ENCODE assay signal across 8 cellular contexts in the genomic region with DNA sequence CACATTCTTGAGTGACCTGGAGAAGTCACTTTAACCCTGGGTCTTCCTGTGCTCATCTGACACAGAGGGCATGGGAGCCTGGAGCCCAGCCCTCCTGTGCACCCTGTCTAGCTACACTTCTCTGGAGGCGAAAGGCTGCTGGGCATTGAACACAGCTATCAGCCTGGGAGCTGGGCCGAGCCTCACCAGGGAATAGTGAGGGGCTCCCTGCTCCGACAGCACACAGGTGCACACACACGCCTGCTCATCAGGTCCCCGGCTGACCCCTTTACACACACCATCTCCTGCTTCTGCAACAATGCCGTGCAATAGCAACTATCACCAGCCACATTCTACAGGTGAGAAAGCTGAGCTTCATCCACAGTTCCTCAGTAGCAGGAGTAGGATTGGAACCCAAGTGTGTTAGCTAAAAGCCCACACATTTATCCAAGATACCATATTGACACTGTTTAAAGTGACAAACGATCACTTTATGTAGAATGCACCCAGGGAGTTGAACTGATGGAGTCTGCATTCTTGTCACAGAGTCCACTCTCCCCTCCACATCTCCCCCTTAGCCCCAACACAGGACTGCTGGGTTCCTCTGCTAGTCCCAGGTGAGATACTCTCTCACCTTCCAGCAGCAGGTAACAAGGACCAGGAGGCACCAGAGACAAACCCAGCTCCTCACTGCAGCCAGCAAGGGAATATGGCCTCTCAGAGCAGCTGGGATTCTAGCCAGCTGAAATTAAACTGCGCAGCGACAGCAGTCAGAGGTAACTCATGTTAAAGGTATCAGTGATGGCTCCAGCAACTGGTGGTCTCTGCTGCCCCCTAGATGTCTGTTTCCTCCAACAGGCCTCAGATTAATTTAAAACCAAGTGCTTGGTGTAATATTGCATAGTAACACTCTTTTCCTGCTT. TPM values are rescaled to one million over a fixed set of nuclear protein-coding genes. Genes with fewer than 3 reads are reported as not detected.
A peak's percentile ranks its signal among the peaks of the same experiment; 100 is the strongest.
DNase-seq lines count a peak whose midpoint lies in the region; ATAC-seq, FAIRE-seq and TF ChIP-seq lines count a peak whose summit lies in the region.

No MANE protein-coding gene starts in this region.

- H3K9ac ChIP-seq in H9 (ENCODE audit: extremely low read depth, insufficient read length, low read length) (no peak overlapping the region), H1 (replicated peaks in 1 of 4; ENCODE audit: extremely low read depth in 1 of 4, low read depth in 3 of 4, low read length in 3 of 4) (no peak overlapping the region)

- no peaks in the 10 kb centered on the region for H3K4me1 ChIP-seq in H9 (ENCODE audit: insufficient read depth, low read length)
- no peaks in the 10 kb centered on the region for H3K4me1 ChIP-seq in H1 (replicated peaks in 1 of 4; ENCODE audit: control insufficient read depth in 3 of 4, insufficient read depth in 4 of 4, low read length in 3 of 4)
- no peaks in the 10 kb centered on the region for H3K4me1 ChIP-seq in thyroid gland

- H3K27ac Mint-ChIP-seq in H9: no peak overlapping the region
- no peak overlapping the region for H3K27ac Mint-ChIP-seq in naive thymus-derived CD8-positive, alpha-beta T cell

- no peak overlapping the region for H3K14ac ChIP-seq in H9 (ENCODE audit: insufficient read depth, low read length)
- no peak overlapping the region for H3K14ac ChIP-seq in H1 (ENCODE audit: insufficient read length)

- no peak overlapping the region for H2BK20ac ChIP-seq in H9 (ENCODE audit: low read depth, low read length, poor library complexity, severe bottlenecking)
- no peak overlapping the region for H2BK20ac ChIP-seq in H1 (ENCODE audit: low read length)

- H4K91ac ChIP-seq in H9 (ENCODE audit: insufficient read length, low read depth, low read length) (no peak overlapping the region), H1 (replicated peaks; ENCODE audit: insufficient read length, low read length) (no peak overlapping the region)

- TF ChIP-seq POLR2A in H1 (IDR thresholded peaks at IDR 0.05; ENCODE audit: control extremely low read depth in 1 of 2, low read depth in 2 of 2, low read length in 2 of 2) (no peak), thyroid gland (IDR thresholded peaks at IDR 0.05) (no peak)

- H4K20me1 ChIP-seq in H9 (ENCODE audit: control insufficient read depth, insufficient read depth, insufficient read length) (no peaks in the 10 kb centered on the region), H1 (replicated peaks in 1 of 2; ENCODE audit: control insufficient read depth in 1 of 2, insufficient read depth in 2 of 2, low read length in 2 of 2) (no peaks in the 10 kb centered on the region)

- H3K9me3 ChIP-seq in H9 (ENCODE audit: control insufficient read depth, low read depth, low read length): no peaks in the 10 kb centered on the region
- no peaks in the 10 kb centered on the region for H3K9me3 ChIP-seq in H1 (ENCODE audit: insufficient read depth in 2 of 2, low read depth in 1 of 2, low read length in 1 of 2)
- no peaks in the 10 kb centered on the region for H3K9me3 ChIP-seq in thyroid gland

- no peaks in the 10 kb centered on the region for H3K36me3 ChIP-seq in H1 (ENCODE audit: control insufficient read depth in 2 of 4, insufficient read depth in 4 of 4, low read length in 3 of 4)
- no peaks in the 10 kb centered on the region for H3K36me3 ChIP-seq in thyroid gland

- H4K5ac ChIP-seq in H9 (ENCODE audit: insufficient read length, low read depth, low read length) (no peak overlapping the region), H1 (ENCODE audit: insufficient read length, low read depth, low read length) (no peak overlapping the region)

- H2AK5ac ChIP-seq in H9 (ENCODE audit: insufficient read length, low read length) (no peak overlapping the region), H1 (ENCODE audit: low read depth, low read length) (no peak overlapping the region)

- H3K27me3 ChIP-seq in H9 (ENCODE audit: insufficient read depth, low read length) (no peaks in the 10 kb centered on the region), H1 (replicated peaks in 1 of 4; ENCODE audit: control insufficient read depth in 3 of 4, extremely low read depth in 1 of 4, insufficient read depth in 3 of 4, low read length in 3 of 4) (no peaks in the 10 kb centered on the region), thyroid gland (no peaks in the 10 kb centered on the region)

- no CpG with 5 or more reads among the region's 9 CpGs for WGBS in H9 (ENCODE audit: extremely low coverage, insufficient read length, low lambda C conversion rate)
- 71% methylated on average over 9 of the region's 9 CpGs; no CpG with 5 or more reads in 1 of the 2 experiments for WGBS in H1 (ENCODE audit: extremely low coverage in 1 of 2, insufficient coverage in 1 of 2, insufficient read length in 1 of 2, insufficient replicate concordance in 2 of 2, low coverage in 1 of 2, low lambda C conversion rate in 2 of 2, missing lambda C conversion rate in 1 of 2), 2 experiments
- 37 to 68% methylated on average over 4 to 9 of the region's 9 CpGs for WGBS in thyroid gland, 2 donors

- TF ChIP-seq CTCF in C4-2B (conservative IDR thresholded peaks at IDR 0.05) (peak; percentile 79), H9 (conservative IDR thresholded peaks at IDR 0.05) (peak; percentile 89), H1 (IDR thresholded peaks at IDR 0.05; ENCODE audit: control extremely low read depth in 1 of 3, insufficient read depth in 1 of 3, low read depth in 1 of 3, low read length in 3 of 3) (peak; percentile 48 to 89 (median 87)), thyroid gland (IDR thresholded peaks at IDR 0.05) (peak in 5 of 6 experiments; percentile 31 to 87 (median 67))

- no peak overlapping the region for H2AFZ ChIP-seq in H9 (ENCODE audit: low read length)
- H2AFZ ChIP-seq in H1 (ENCODE audit: low read length): peak overlapping the region; percentile 97

- CTCF ChIA-PET in H1 (lab: Charles Lee; ENCODE audit: partially characterized antibody): interaction anchor here (0.7 to 4.6 kb wide), 70 partner anchors 9 to 892 kb away, joined by 3 to 60 read pairs (median 4); a partner anchor contains a TSS

- H3K23ac ChIP-seq in H9 (ENCODE audit: insufficient read length, low read depth, low read length): no peak overlapping the region
- no peak overlapping the region for H3K23ac ChIP-seq in H1 (ENCODE audit: insufficient read length)

- H2BK12ac ChIP-seq in H9 (ENCODE audit: insufficient read length, low read depth, low read length) (no peak overlapping the region), H1 (ENCODE audit: low read depth, low read length) (no peak overlapping the region)

- H3K4me3 ChIP-seq in H1 (ENCODE audit: extremely low read depth in 1 of 4, insufficient read depth in 2 of 4, low read depth in 3 of 4, low read length in 4 of 4): no peak overlapping the region
- no peak overlapping the region for H3K4me3 ChIP-seq in thyroid gland (replicated peaks in 1 of 3)

- no peak for TF ChIP-seq EP300 in H1 (IDR thresholded peaks at IDR 0.05; ENCODE audit: borderline replicate concordance in 1 of 2, low read depth in 2 of 2, low read length in 2 of 2)

- no peak overlapping the region for H3K4ac ChIP-seq in H9 (ENCODE audit: low read depth, low read length)
- no peak overlapping the region for H3K4ac ChIP-seq in H1 (replicated peaks; ENCODE audit: insufficient read length, low read depth, low read length)

- peaks cover 12% of the 10 kb centered on the region for H3K27me3 Mint-ChIP-seq in H9 (ENCODE audit: low read depth)
- H3K27me3 Mint-ChIP-seq in naive thymus-derived CD8-positive, alpha-beta T cell: peaks cover 0 to 21% (median 5%) of the 10 kb centered on the region in 5 donors

- POLR2A ChIA-PET in H1 (lab: Charles Lee; ENCODE audit: partially characterized antibody): interaction anchor here (1.4 kb wide), 1 partner anchor 13 kb away, joined by 3 read pairs; no protein-coding TSS in a partner anchor
- POLR2A ChIA-PET in naive thymus-derived CD8-positive, alpha-beta T cell (lab: Charles Lee): no interaction called here

- no peak overlapping the region for H2BK120ac ChIP-seq in H9 (ENCODE audit: low read depth, low read length, poor library complexity, severe bottlenecking)
- H2BK120ac ChIP-seq in H1 (replicated peaks; ENCODE audit: low read depth, low read length): no peak overlapping the region

- peak; percentile 68 for DNase-seq in H9
- DNase-seq in NCI-H345 (lab: John Stamatoyannopoulos, UW): peak; percentile 78
- DNase-seq in activated CD4-positive, alpha-beta T cell treated with anti-CD3 and anti-CD28 coated beads, Interleukin-2, amount 50 U/mL, for 48 hours: peak; percentile 56 to 63
- DNase-seq in H1 (ENCODE audit: low read depth in 1 of 2, low spot score in 2 of 2): peak in 1 of 2 experiments; percentile 78
- DNase-seq in naive thymus-derived CD8-positive, alpha-beta T cell: peak; percentile 41 to 80 (median 60)
- peak; percentile 79 to 80 for DNase-seq in thyroid gland

- intact Hi-C loops in thyroid gland (cut with DNase I): loop anchor here (10.0 kb wide), 1 partner anchor 549 kb away; no protein-coding TSS in a partner anchor

- H2BK15ac ChIP-seq in H9 (ENCODE audit: low read depth, low read length) (no peak overlapping the region), H1 (ENCODE audit: low read length) (no peak overlapping the region)

- H3T11ph ChIP-seq in H9 (ENCODE audit: low read length): no peak overlapping the region

- peak; percentile 70 for FAIRE-seq in H1 (lab: Jason Lieb, UNC)

- H3K56ac ChIP-seq in H9 (ENCODE audit: insufficient read length, low read depth, low read length) (no peak overlapping the region), H1 (replicated peaks; ENCODE audit: insufficient read length, low read depth, low read length) (no peak overlapping the region)

- H3K79me1 ChIP-seq in H9 (ENCODE audit: insufficient read depth, low read depth, low read length, poor library complexity, severe bottlenecking) (no peaks in the 10 kb centered on the region), H1 (ENCODE audit: low read depth, low read length) (no peaks in the 10 kb centered on the region)

- H3K9me3 Mint-ChIP-seq in H9: peaks cover 0 to 4% of the 10 kb centered on the region in 2 experiments; a peak in 2 of 5 replicates
- H3K9me3 Mint-ChIP-seq in naive thymus-derived CD8-positive, alpha-beta T cell: peaks cover 0 to 10% (median 0%) of the 10 kb centered on the region in 9 donors

- H4K8ac ChIP-seq in H9 (replicated peaks; ENCODE audit: insufficient read length, low read depth, low read length) (no peak overlapping the region), H1 (ENCODE audit: extremely low read depth, insufficient read depth, low read length) (no peak overlapping the region)

- H3K18ac ChIP-seq in H9 (ENCODE audit: insufficient read length, low read depth, low read length): no peak overlapping the region
- no peak overlapping the region for H3K18ac ChIP-seq in H1 (ENCODE audit: extremely low read depth, low read length)

- H3K4me2 ChIP-seq in H9 (ENCODE audit: insufficient read depth, insufficient read length, low read length) (no peak overlapping the region), H1 (ENCODE audit: insufficient read depth in 1 of 2, low read depth in 2 of 2, low read length in 2 of 2) (no peak overlapping the region)

- H3K4me1 Mint-ChIP-seq in H9: peaks cover 0 to 2% of the 10 kb centered on the region in 2 experiments; a peak in 1 of 4 replicates
- peaks cover 0 to 3% (median 1%) of the 10 kb centered on the region in 4 donors for H3K4me1 Mint-ChIP-seq in naive thymus-derived CD8-positive, alpha-beta T cell

- H2BK5ac ChIP-seq in H9 (ENCODE audit: insufficient read length, low read length) (no peak overlapping the region), H1 (ENCODE audit: low read depth, low read length) (no peak overlapping the region)

- peak; percentile 97 to 98 for TF ChIP-seq RAD21 in H1 (IDR thresholded peaks at IDR 0.05 in 1 of 2, conservative IDR thresholded peaks at IDR 0.05 in 1 of 2; ENCODE audit: low read depth in 2 of 2, low read length in 2 of 2)

- H3K23me2 ChIP-seq in H9 (ENCODE audit: insufficient read length, low read depth, low read length, poor library complexity, severe bottlenecking) (no peaks in the 10 kb centered on the region), H1 (ENCODE audit: low read depth, low read length) (no peaks in the 10 kb centered on the region)

- H3K4me3 Mint-ChIP-seq in H9: no peak overlapping the region
- no peak overlapping the region for H3K4me3 Mint-ChIP-seq in naive thymus-derived CD8-positive, alpha-beta T cell

- no peaks in the 10 kb centered on the region; a peak in 1 of 7 replicates for H3K36me3 Mint-ChIP-seq in H9 (ENCODE audit: insufficient read depth in 1 of 3, low read depth in 3 of 3)
- H3K36me3 Mint-ChIP-seq in naive thymus-derived CD8-positive, alpha-beta T cell: peaks cover 0 to 6% (median 0%) of the 10 kb centered on the region in 3 donors

- ATAC-seq in naive thymus-derived CD8-positive, alpha-beta T cell: peak; percentile 79 to 84
- ATAC-seq in HG03095 (IDR thresholded peaks at IDR 0.05; ENCODE audit: unreplicated experiment): no peak

- H3K79me2 ChIP-seq in H9 (ENCODE audit: insufficient read depth, low read length) (no peaks in the 10 kb centered on the region), H1 (ENCODE audit: control insufficient read depth in 1 of 2, insufficient read depth in 2 of 2, low read length in 2 of 2) (no peaks in the 10 kb centered on the region)

- H3K27ac ChIP-seq in C4-2B (no peak overlapping the region), H9 (ENCODE audit: insufficient read length, low read depth, low read length) (no peak overlapping the region), H1 (ENCODE audit: low read depth, low read length) (no peak overlapping the region), thyroid gland (no peak overlapping the region)

RNA-seq across cellular contexts. Expression of a gene that starts 18.3 kb away (rescaled TPM):
- total RNA-seq in H9 (2021) (not detected in 2 replicates), thyroid gland (under 1 TPM in 3 of 4 donors, not detected in 1; 0.20 to 0.79 (median 0.40) TPM)
- 0.26 TPM in 1 of 2 replicates, not detected in the other for total RNA-seq in H1 (2021; fragmentation: NEBNext Ultra II Directional; extraction: Animal tissue kit (Norgen Biotek cat#: 25700))
- 0.20 TPM in 1 of 2 replicates, not detected in the other for polyA plus RNA-seq in H1 (2011; rRNA removed)
- not detected for polyA plus RNA-seq in H1 (2011; cell fraction: cytosol; rRNA removed)
- 0.48 TPM for polyA plus RNA-seq in H1 (2011; cell fraction: nucleus; rRNA removed)
- polyA plus RNA-seq in H1 (2012, experiment 1 of 2): 0.19 TPM in 1 of 4 replicates, not detected in the others
- not detected for polyA plus RNA-seq in H1 (2012, experiment 2 of 2)
- not detected for polyA plus RNA-seq in H1 (2013, experiment 1 of 2)
- polyA plus RNA-seq in H1 (2013, experiment 2 of 2): not detected
- not detected in 2 replicates for polyA minus RNA-seq in H1 (2011; rRNA and poly(A)+ RNA removed)
- polyA minus RNA-seq in H1 (2011; cell fraction: cytosol; rRNA and poly(A)+ RNA removed): not detected
- polyA minus RNA-seq in H1 (2011; cell fraction: nucleus; rRNA and poly(A)+ RNA removed): not detected
- under 1 TPM in 1 of 2 experiments, not detected in 1; 0.21 TPM for total RNA-seq in naive thymus-derived CD8-positive, alpha-beta T cell
- polyA plus RNA-seq in naive thymus-derived CD8-positive, alpha-beta T cell: under 1 TPM in 1 of 3 donors, not detected in 2; 0.36 TPM

RNA-seq across cellular contexts. Expression of a gene that starts 28.5 kb away (rescaled TPM):
- total RNA-seq in H9 (2021) (31.3 and 32.2 TPM in 2 replicates), thyroid gland (100 to 1,000 TPM; 134 to 155 (median 148) TPM)
- total RNA-seq in H1 (2021; fragmentation: NEBNext Ultra II Directional; extraction: Animal tissue kit (Norgen Biotek cat#: 25700)): 9.2 and 9.4 TPM in 2 replicates
- polyA plus RNA-seq in H1 (2011; rRNA removed): 9.1 and 10.3 TPM in 2 replicates
- 12.1 TPM for polyA plus RNA-seq in H1 (2011; cell fraction: cytosol; rRNA removed)
- 18.7 TPM for polyA plus RNA-seq in H1 (2011; cell fraction: nucleus; rRNA removed)
- polyA plus RNA-seq in H1 (2012, experiment 1 of 2): 16.8 to 24.6 TPM (median 19.6 TPM) in 4 replicates
- 2.8 TPM for polyA plus RNA-seq in H1 (2012, experiment 2 of 2)
- polyA plus RNA-seq in H1 (2013, experiment 1 of 2): 8.5 TPM
- polyA plus RNA-seq in H1 (2013, experiment 2 of 2): 8.5 TPM
- 10.8 and 24.0 TPM in 2 replicates for polyA minus RNA-seq in H1 (2011; rRNA and poly(A)+ RNA removed)
- polyA minus RNA-seq in H1 (2011; cell fraction: cytosol; rRNA and poly(A)+ RNA removed): 15.3 TPM
- 12.7 TPM for polyA minus RNA-seq in H1 (2011; cell fraction: nucleus; rRNA and poly(A)+ RNA removed)
- total RNA-seq in naive thymus-derived CD8-positive, alpha-beta T cell: 10 to 100 TPM; 70.0 to 72.2 TPM
- 100 to 1,000 TPM in 1 of 3 donors, 10 to 100 TPM in 2; 68.6 to 101 (median 83.7) TPM for polyA plus RNA-seq in naive thymus-derived CD8-positive, alpha-beta T cell
